8 cellular contexts compared by ENCODE assay signal in genomic region chr3:66276705-66277274, GRCh38. TPM values are rescaled to one million over a fixed set of nuclear protein-coding genes. Genes with fewer than 3 reads are reported as not detected.
DNase-seq lines count a peak whose midpoint lies in the region; ATAC-seq, FAIRE-seq and TF ChIP-seq lines count a peak whose summit lies in the region.

No MANE protein-coding gene starts in this region.

- peak; percentile 95 for FAIRE-seq in TTC549 (lab: Jason Lieb, UNC)

- H3K27me3 ChIP-seq in kidney epithelial cell (ENCODE audit: control insufficient read depth, insufficient read depth, low read length) = no peaks in the 10 kb centered on the region

- no peaks in the 10 kb centered on the region for H3K36me3 ChIP-seq in kidney epithelial cell (ENCODE audit: control insufficient read depth, insufficient read depth, low read length)

- peak; percentile 75 for ATAC-seq in GM18868 (IDR thresholded peaks at IDR 0.05; ENCODE audit: unreplicated experiment)
- no peak for ATAC-seq in GM18907 (IDR thresholded peaks at IDR 0.05; ENCODE audit: unreplicated experiment)

- TF ChIP-seq CTCF in cardiac fibroblast (IDR thresholded peaks at IDR 0.05; ENCODE audit: low read depth, low read length) = peak; percentile 43
- TF ChIP-seq CTCF in kidney epithelial cell (IDR thresholded peaks at IDR 0.05; ENCODE audit: insufficient read depth, low read length, poor library complexity, severe bottlenecking) = peak; percentile 55

- H3K4me3 ChIP-seq in cardiac fibroblast (replicated peaks in 1 of 2; ENCODE audit: low read depth in 2 of 2, low read length in 2 of 2) = no peak overlapping the region
- no peak overlapping the region for H3K4me3 ChIP-seq in kidney epithelial cell (ENCODE audit: low read depth, low read length)

- DNase-seq in AG08396 (ENCODE audit: low spot score) (peak; percentile 57), NCI-H128 (lab: John Stamatoyannopoulos, UW; ENCODE audit: unreplicated experiment) (peak; percentile 33), cardiac fibroblast (ENCODE audit: low read depth in 2 of 2) (peak; percentile 88), kidney epithelial cell (ENCODE audit: low read depth) (peak; percentile 31)
- DNase-seq in stimulated activated CD4-positive, alpha-beta T cell treated with anti-CD3 and anti-CD28 coated beads, Interleukin-4, amount 100 ng/mL, for 24 hours = peak; percentile 72

RNA-seq across cellular contexts. Expression of gene SLC25A26, which starts 56.0 kb away (rescaled TPM):
- total RNA-seq in kidney epithelial cell = 26.5 and 41.2 TPM in 2 replicates

Comparison
In these comparisons a context has a peak if more than half of its experiments do, and no peak if none do; other contexts are left out.
1. DNase-seq: peak in every context shown above with its lines; median percentile 88 in cardiac fibroblast; 72 in stimulated activated CD4-positive, alpha-beta T cell treated with anti-CD3 and anti-CD28 coated beads, Interleukin-4, amount 100 ng/mL, for 24 hours; 57 in AG08396; 33 in NCI-H128; 31 in kidney epithelial cell.